In genomic region chr11:43963221-43963620, GRCh38 we compare ENCODE assay signal across 19 cellular contexts. TPM values are rescaled to one million over a fixed set of nuclear protein-coding genes. Genes with fewer than 3 reads are reported as not detected.
DNase-seq lines count a peak whose midpoint lies in the region; ATAC-seq, FAIRE-seq and TF ChIP-seq lines count a peak whose summit lies in the region.
"Had no signal": no experiment of that assay in that cellular context is flagged by ENCODE, and none has a peak within 500 bp of the region (broad histone marks: within the 10 kb centered on the region; RNA-seq: fewer than 3 reads in every experiment).

No MANE protein-coding gene starts in this region.

- H3K9me3 ChIP-seq in GM23248 (ENCODE audit: low read depth): no peaks in the 10 kb centered on the region
- H3K9me3 ChIP-seq in astrocyte (ENCODE audit: insufficient read depth, low read depth, low read length): peaks cover 3% of the 10 kb centered on the region
- peaks cover 0 to 3% of the 10 kb centered on the region in 2 donors for H3K9me3 ChIP-seq in kidney (ENCODE audit: control insufficient read depth in 1 of 2, low read length in 2 of 2)
- H3K9me3 ChIP-seq in tibial artery: peaks cover 0 to 5% (median 0%) of the 10 kb centered on the region in 3 donors

- H3K4me3 ChIP-seq in GM23248 (no peak overlapping the region), astrocyte (ENCODE audit: insufficient read depth, low read depth, low read length) (no peak overlapping the region), kidney (ENCODE audit: low read length in 2 of 2) (no peak overlapping the region), tibial artery (no peak overlapping the region)
- H3K4me3 ChIP-seq: BLaER1 treated with 17β-estradiol and CSF1 and Interleukin-3, amounts not matched to agents 10 nM and 100 nM; PC-9 had no signal

- H3K36me3 Mint-ChIP-seq in astrocyte (ENCODE audit: low read depth, unreplicated experiment) (no peaks in the 10 kb centered on the region), immature natural killer cell (no peaks in the 10 kb centered on the region)
- H3K36me3 Mint-ChIP-seq in activated CD8-positive, alpha-beta memory T cell treated with anti-CD3 and anti-CD28 coated beads, Interleukin-2, amount 10 ng/mL, durations not matched to agents 7 days and 5 days: no peaks in the 10 kb centered on the region

- H3K4me1 Mint-ChIP-seq in astrocyte (ENCODE audit: low read depth, unreplicated experiment) (peaks cover 10% of the 10 kb centered on the region), immature natural killer cell (no peaks in the 10 kb centered on the region)
- H3K4me1 Mint-ChIP-seq in activated CD8-positive, alpha-beta memory T cell treated with anti-CD3 and anti-CD28 coated beads, Interleukin-2, amount 10 ng/mL, durations not matched to agents 7 days and 5 days: no peaks in the 10 kb centered on the region

- no peaks in the 10 kb centered on the region for H3K9me2 ChIP-seq in GM23248 (ENCODE audit: insufficient read depth)

- H3K27ac ChIP-seq in GM23248 (no peak overlapping the region), astrocyte (ENCODE audit: low read depth, low read length) (no peak overlapping the region), kidney (ENCODE audit: low read depth in 2 of 2, low read length in 2 of 2) (peak overlapping the region; percentile 15 to 36), tibial artery (peak overlapping the region; percentile 66 to 67)
- H3K27ac ChIP-seq: BLaER1 treated with 17β-estradiol and CSF1 and Interleukin-3, amounts not matched to agents 10 nM and 100 nM; PC-9 had no signal

- TF ChIP-seq CTCF in astrocyte (IDR thresholded peaks at IDR 0.05; ENCODE audit: insufficient read depth, low read depth, low read length) (no peak), kidney (IDR thresholded peaks at IDR 0.05; ENCODE audit: borderline replicate concordance, extremely low read depth, insufficient read depth) (no peak), tibial artery (IDR thresholded peaks at IDR 0.05) (no peak)

- H3K27ac Mint-ChIP-seq in astrocyte (ENCODE audit: unreplicated experiment) (no peak overlapping the region), immature natural killer cell (no peak overlapping the region)
- no peak overlapping the region for H3K27ac Mint-ChIP-seq in activated CD8-positive, alpha-beta memory T cell treated with anti-CD3 and anti-CD28 coated beads, Interleukin-2, amount 10 ng/mL, durations not matched to agents 7 days and 5 days
- H3K27ac Mint-ChIP-seq: CD4-positive, alpha-beta T cell; H9 had no signal

- H3K36me3 ChIP-seq in GM23248 (ENCODE audit: low read depth) (no peaks in the 10 kb centered on the region), astrocyte (ENCODE audit: insufficient read depth, low read length) (no peaks in the 10 kb centered on the region), kidney (ENCODE audit: control insufficient read depth in 1 of 2, insufficient read depth in 2 of 2, low read length in 2 of 2) (no peaks in the 10 kb centered on the region), tibial artery (no peaks in the 10 kb centered on the region)
- H3K36me3 ChIP-seq: BLaER1 treated with 17β-estradiol and CSF1 and Interleukin-3, amounts not matched to agents 10 nM and 100 nM had no signal

- DNase-seq in GM23248 (no peak), astrocyte (ENCODE audit: low read depth) (no peak), kidney (no peak), tibial artery (no peak), HTR-8/SVneo (ENCODE audit: insufficient read length, low spot score) (no peak), immature natural killer cell (no peak)
- no peak for DNase-seq in activated CD8-positive, alpha-beta memory T cell treated with anti-CD3 and anti-CD28 coated beads, Interleukin-2, amount 10 ng/mL, durations not matched to agents 7 days and 5 days
- DNase-seq: CD4-positive, alpha-beta T cell; H9; KG1; MM.1S; NCI-H2029; NCI-H526 treated with DMSO at 0.1 percent for 48 hours; PC-9; Right ventricle myocardium superior had no signal

- ATAC-seq in activated CD8-positive, alpha-beta memory T cell treated with anti-CD3 and anti-CD28 coated beads, Interleukin-2, amount 10 ng/mL, durations not matched to agents 7 days and 5 days: no peak

- no peak overlapping the region for H3K4me2 ChIP-seq in GM23248 (ENCODE audit: unreplicated experiment)
- no peak overlapping the region for H3K4me2 ChIP-seq in astrocyte (ENCODE audit: low read length)

- FAIRE-seq in astrocyte (lab: Jason Lieb, UNC) (no peak), kidney (lab: Jason Lieb, UNC) (no peak), HTR-8/SVneo (lab: Jason Lieb, UNC) (no peak)
- FAIRE-seq: A204.1, D721Med, GM18507 had no signal

- H3K9me3 Mint-ChIP-seq in astrocyte (ENCODE audit: unreplicated experiment) (peaks cover 5% of the 10 kb centered on the region), immature natural killer cell (no peaks in the 10 kb centered on the region)
- H3K9me3 Mint-ChIP-seq in activated CD8-positive, alpha-beta memory T cell treated with anti-CD3 and anti-CD28 coated beads, Interleukin-2, amount 10 ng/mL, durations not matched to agents 7 days and 5 days (ENCODE audit: low read depth): no peaks in the 10 kb centered on the region
- H3K9me3 Mint-ChIP-seq: CD4-positive, alpha-beta T cell had no signal

- H3K27me3 ChIP-seq in GM23248 (replicated peaks; ENCODE audit: insufficient read depth): no peaks in the 10 kb centered on the region
- H3K27me3 ChIP-seq in astrocyte (ENCODE audit: insufficient read depth, low read length): peaks cover 6% of the 10 kb centered on the region
- no peaks in the 10 kb centered on the region for H3K27me3 ChIP-seq in tibial artery
- H3K27me3 ChIP-seq: BLaER1 treated with 17β-estradiol and CSF1 and Interleukin-3, amounts not matched to agents 10 nM and 100 nM had no signal

- intact Hi-C loops in kidney (cut with DNase I): no loop called here
- intact Hi-C loops in tibial artery (cut with DNase I; ENCODE audit: low total_unique reads): no loop called here

- in situ Hi-C loops in GM23248 (cut with MboI): no loop called here

- H2AFZ ChIP-seq in GM23248 (peak overlapping the region; percentile 78), astrocyte (ENCODE audit: low read depth, low read length) (peak overlapping the region; percentile 1)
- H2AFZ ChIP-seq: PC-9 had no signal

- H4K20me1 ChIP-seq in GM23248 (ENCODE audit: insufficient read depth) (no peaks in the 10 kb centered on the region), astrocyte (ENCODE audit: insufficient read depth, low read length) (no peaks in the 10 kb centered on the region)
- H4K20me1 ChIP-seq: BLaER1 treated with 17β-estradiol and CSF1 and Interleukin-3, amounts not matched to agents 10 nM and 100 nM had no signal

- H3K9ac ChIP-seq in GM23248 (no peak overlapping the region), astrocyte (ENCODE audit: low read length) (no peak overlapping the region), kidney (ENCODE audit: low read length in 2 of 2) (no peak overlapping the region)
- H3K9ac ChIP-seq: BLaER1 treated with 17β-estradiol and CSF1 and Interleukin-3, amounts not matched to agents 10 nM and 100 nM had no signal

- WGBS in GM23248 (ENCODE audit: low coverage in 1 of 2, low lambda C conversion rate in 2 of 2, missing lambda C conversion rate in 2 of 2), 2 experiments: 47 to 48% methylated on average over 3 of the region's 3 CpGs

- no peaks in the 10 kb centered on the region for H3F3A ChIP-seq in GM23248 (ENCODE audit: insufficient read depth)

- CTCF ChIA-PET in activated CD8-positive, alpha-beta memory T cell treated with anti-CD3 and anti-CD28 coated beads, Interleukin-2, amount 10 ng/mL, durations not matched to agents 7 days and 5 days (lab: Charles Lee): no interaction called here

- H3K79me2 ChIP-seq in GM23248 (ENCODE audit: insufficient read depth): no peaks in the 10 kb centered on the region
- H3K79me2 ChIP-seq in astrocyte (ENCODE audit: insufficient read depth, low read length): no peaks in the 10 kb centered on the region

- H3K4me1 ChIP-seq in GM23248 (ENCODE audit: insufficient read depth): 0 out of 2 replicates have a peak, but pooled peaks cover 7% of the 10 kb centered on the region
- H3K4me1 ChIP-seq in astrocyte (ENCODE audit: insufficient read depth, low read length): no peaks in the 10 kb centered on the region
- H3K4me1 ChIP-seq in kidney (ENCODE audit: control insufficient read depth in 1 of 2, insufficient read depth in 1 of 2, low read depth in 1 of 2, low read length in 2 of 2): no peaks in the 10 kb centered on the region
- H3K4me1 ChIP-seq in tibial artery: peaks cover 0 to 24% (median 19%) of the 10 kb centered on the region in 4 donors
- H3K4me1 ChIP-seq: BLaER1 treated with 17β-estradiol and CSF1 and Interleukin-3, amounts not matched to agents 10 nM and 100 nM had no signal

- H3K4me3 Mint-ChIP-seq in astrocyte (ENCODE audit: unreplicated experiment) (no peak overlapping the region), immature natural killer cell (no peak overlapping the region)
- H3K4me3 Mint-ChIP-seq in activated CD8-positive, alpha-beta memory T cell treated with anti-CD3 and anti-CD28 coated beads, Interleukin-2, amount 10 ng/mL, durations not matched to agents 7 days and 5 days: no peak overlapping the region
- H3K4me3 Mint-ChIP-seq: CD4-positive, alpha-beta T cell; H9 had no signal

- H3K27me3 Mint-ChIP-seq in astrocyte (ENCODE audit: low read depth, unreplicated experiment): peaks cover 6% of the 10 kb centered on the region
- peaks cover 49% of the 10 kb centered on the region for H3K27me3 Mint-ChIP-seq in activated CD8-positive, alpha-beta memory T cell treated with anti-CD3 and anti-CD28 coated beads, Interleukin-2, amount 10 ng/mL, durations not matched to agents 7 days and 5 days
- peaks cover under 1 to 18% (median 10%) of the 10 kb centered on the region in 3 donors for H3K27me3 Mint-ChIP-seq in immature natural killer cell (ENCODE audit: low read depth in 3 of 3)

RNA-seq across cellular contexts. Expression of gene C11orf96, which starts 20.8 kb away (rescaled TPM):
- total RNA-seq in GM23248 (2014; rRNA removed; shearing (Covaris generic)): 1.8 TPM in 2 replicates
- polyA plus RNA-seq in GM23248 (2016; fragmentation: Nextera tagmentation; extraction: Ambion mirVana) (0.38 and 1.1 TPM in 2 replicates), kidney (ENCODE audit: insufficient read depth, low read depth, low replicate concordance) (109 TPM), immature natural killer cell (not detected)
- total RNA-seq in astrocyte (1.8 and 3.1 TPM in 2 replicates), kidney (153 TPM)
- total RNA-seq in activated CD8-positive, alpha-beta memory T cell treated with anti-CD3 and anti-CD28 coated beads, Interleukin-2, amount 10 ng/mL, durations not matched to agents 7 days and 5 days: under 1 TPM; 0.19 to 0.79 TPM
- total RNA-seq: CD4-positive, alpha-beta T cell; PC-9 had no signal

Comparison
In these comparisons a context has a peak if more than half of its experiments do, and no peak if none do; other contexts are left out.
1. H3K27ac ChIP-seq: peak in kidney (2 of 2) and tibial artery (2 of 2); none in GM23248 (single experiment) and astrocyte (single experiment).
2. RNA of gene C11orf96, which starts 20.8 kb away (total RNA-seq): 153 TPM in kidney (single experiment); 1.8 TPM in GM23248, 1.8 to 3.1 TPM in astrocyte and 0.19 to 0.79 TPM in activated CD8-positive, alpha-beta memory T cell treated with anti-CD3 and anti-CD28 coated beads, Interleukin-2, amount 10 ng/mL, durations not matched to agents 7 days and 5 days; every median in the first group is over 10 times any median in the second.